Comparison of ENCODE assay signal across 31 cellular contexts in genomic region chr4:25658777-25659176, GRCh38. TPM values are rescaled to one million over a fixed set of nuclear protein-coding genes. Genes with fewer than 3 reads are reported as not detected.
"Had no signal": no experiment of that assay in that cellular context is flagged by ENCODE, and none has a peak within 500 bp of the region (broad histone marks: within the 10 kb centered on the region; RNA-seq: fewer than 3 reads in every experiment).

No MANE protein-coding gene starts in this region.

- H3K27ac ChIP-seq: ascending aorta, SJCRH30, SK-N-MC had no signal

- H3K4me3 ChIP-seq: ascending aorta, MG63, SJCRH30, SK-N-MC had no signal

- H3K4me1 ChIP-seq: ascending aorta, SJCRH30 had no signal

- FAIRE-seq: TTC549 had no signal

- H3K36me3 ChIP-seq: ascending aorta, MG63, SJCRH30 had no signal

- DNase-seq: activated CD4-positive, alpha-beta T cell treated with anti-CD3 and anti-CD28 coated beads, Interleukin-2, amount 10 ng/mL, durations not matched to agents 24 days and 14 days; activated CD4-positive, alpha-beta T cell treated with anti-CD3 and anti-CD28 coated beads, Interleukin-2, amount 50 U/mL, for 4 hours; activated CD8-positive, alpha-beta T cell treated with anti-CD3 and anti-CD28 coated beads for 36 hours; activated effector memory CD4-positive, alpha-beta T cell treated with anti-CD3 and anti-CD28 coated beads, Interleukin-2, amount 50 U/mL, for 16 hours; activated naive CD4-positive, alpha-beta T cell; activated naive CD4-positive, alpha-beta T cell treated with anti-CD3 and anti-CD28 coated beads, Interleukin-2, amount 50 U/mL, for 16 hours; activated naive CD8-positive, alpha-beta T cell treated with anti-CD3 and anti-CD28 coated beads for 36 hours; activated T-cell treated with anti-CD3 and anti-CD28 coated beads, Interleukin-2, amount 50 U/mL, for 1 hour; activated T-cell treated with anti-CD3 and anti-CD28 coated beads, Interleukin-2, amount 50 U/mL, for 72 hours; amygdala; Kasumi-1; KG1; NCI-H1048; NCI-H1436 treated with DMSO at 0.1 percent for 48 hours; NCI-H1694 treated with DMSO at 0.1 percent for 48 hours; NCI-H2029; NCI-H524 treated with DMSO at 0.1 percent for 48 hours; SHP77; SJCRH30; T1000 had no signal

- H3K9me3 ChIP-seq: ascending aorta, MG63, SJCRH30 had no signal

- ATAC-seq: activated CD8-positive, alpha-beta T cell treated with anti-CD3 and anti-CD28 coated beads for 36 hours; activated T-cell treated with anti-CD3 and anti-CD28 coated beads, Interleukin-2, amount 50 U/mL, for 72 hours; activated T-helper 17 cell treated with anti-CD3 and anti-CD28 coated beads, Interleukin-2, amount 50 U/mL, for 72 hours; Panc1 had no signal

- H3K27me3 ChIP-seq: ascending aorta, MG63, SJCRH30 had no signal

RNA-seq across cellular contexts. Expression of gene SLC34A2, which starts 3.1 kb away (rescaled TPM):
- total RNA-seq: activated CD4-positive, alpha-beta T cell treated with anti-CD3 and anti-CD28 coated beads, Interleukin-2, amount 10 ng/mL, durations not matched to agents 24 days and 14 days; activated CD8-positive, alpha-beta memory T cell treated with anti-CD3 and anti-CD28 coated beads for 36 hours; activated CD8-positive, alpha-beta T cell treated with anti-CD3 and anti-CD28 coated beads for 36 hours; activated naive CD8-positive, alpha-beta T cell treated with anti-CD3 and anti-CD28 coated beads for 36 hours; activated T-cell treated with anti-CD3 and anti-CD28 coated beads, Interleukin-2, amount 50 U/mL, for 72 hours; activated T-helper 17 cell treated with anti-CD3 and anti-CD28 coated beads, Interleukin-2, amount 50 U/mL, for 72 hours; ascending aorta; NCI-H460; RPMI7951; SJCRH30; T-helper 1 cell treated with Interleukin-12 subunit alpha and Interleukin-12 subunit beta and Interleukin-4 antibody, amounts not matched to agents 30 ng/mL and 1 ng/mL, for 36 hours; T-helper 2 cell treated with Interferon-gamma antibody and Interleukin-4, amounts not matched to agents 100 ng/mL and 5 ng/mL, for 36 hours had no signal
